Comparison of ENCODE assay signal across 1 cellular context in the genomic region with DNA sequence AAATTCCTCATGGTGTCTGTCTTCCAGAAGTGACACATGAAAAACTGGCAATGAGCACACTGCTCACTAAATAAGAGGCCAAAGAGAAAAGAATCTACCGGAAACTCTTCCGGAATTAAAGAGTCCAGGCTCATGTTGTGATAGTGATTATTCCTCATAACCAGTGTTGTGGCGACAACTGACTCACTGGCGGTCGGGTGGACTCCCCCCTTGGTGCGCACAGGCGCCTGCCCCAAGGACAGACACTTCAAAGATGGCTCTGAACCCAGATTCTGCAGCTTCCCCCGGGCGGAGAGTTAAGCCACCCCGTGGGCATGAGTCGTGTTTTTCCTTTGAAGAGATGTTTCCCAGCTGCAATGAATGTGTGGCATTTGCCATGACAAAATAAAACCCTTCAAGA.
TF ChIP-seq lines count a peak whose summit lies in the region.

No MANE protein-coding gene starts in this region.

TF ChIP-seq in HepG2, 621 proteins besides CTCF, POLR2A, EP300 and RAD21:
- TF ChIP-seq NR1H2 (CRISPR knock-in tag; IDR thresholded peaks at IDR 0.05; ENCODE audit: borderline replicate concordance, low read depth), result no peak
- no peak for TF ChIP-seq NAIF1 (CRISPR knock-in tag; IDR thresholded peaks at IDR 0.05; ENCODE audit: borderline replicate concordance)
- no peak for TF ChIP-seq HDAC1 (CRISPR knock-in tag; IDR thresholded peaks at IDR 0.05)
- TF ChIP-seq ZNF12 (CRISPR knock-in tag; IDR thresholded peaks at IDR 0.05), result 0 out of 2 replicates have a peak, but pooled peaks have one; percentile 23
- TF ChIP-seq ZNF501 (CRISPR knock-in tag; IDR thresholded peaks at IDR 0.05), result no peak
- TF ChIP-seq ZNF382 (CRISPR knock-in tag; IDR thresholded peaks at IDR 0.05; ENCODE audit: borderline replicate concordance), result no peak
